39 cellular contexts compared by ENCODE assay signal in the genomic region with DNA sequence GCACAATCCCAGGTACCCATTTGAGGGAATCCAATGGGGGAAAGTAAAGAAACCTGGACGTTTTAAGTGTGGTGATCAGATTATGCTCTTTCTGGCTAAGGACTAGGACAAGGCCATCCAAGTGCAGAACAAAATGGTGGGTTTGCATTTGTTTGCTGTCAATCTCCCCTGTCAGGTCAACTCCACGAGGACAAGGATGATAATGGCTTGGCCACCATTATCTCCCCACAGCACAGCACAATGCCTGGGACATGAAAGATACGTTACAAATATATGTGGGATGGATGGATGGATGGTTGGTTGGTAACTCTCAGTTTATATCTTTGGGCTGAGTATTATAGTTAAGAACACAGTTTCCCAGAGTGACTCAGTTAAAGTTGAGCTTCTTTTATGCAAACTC.
"Had no signal": no experiment of that assay in that cellular context is flagged by ENCODE, and none has a peak within 500 bp of the region (broad histone marks: within the 10 kb centered on the region; RNA-seq: fewer than 3 reads in every experiment).

No MANE protein-coding gene starts in this region.

- H3K36me3 ChIP-seq: adrenal gland, brain microvascular endothelial cell, breast epithelium, cardiac muscle cell had no signal

- FAIRE-seq: astrocyte, bronchial epithelial cell had no signal

- H3K4me3 Mint-ChIP-seq: activated naive CD4-positive, alpha-beta T cell treated with anti-CD3 and anti-CD28 coated beads for 36 hours; activated naive CD4-positive, alpha-beta T cell treated with anti-CD3 and anti-CD28 coated beads, Interleukin-2, amount 10 ng/mL, durations not matched to agents 7 days and 5 days; activated naive CD4-positive, alpha-beta T cell treated with anti-CD3 and anti-CD28 coated beads, Interleukin-2, amount 50 U/mL, for 24 hours; activated naive CD8-positive, alpha-beta T cell; activated naive CD8-positive, alpha-beta T cell treated with anti-CD3 and anti-CD28 coated beads for 36 hours; activated naive CD8-positive, alpha-beta T cell treated with anti-CD3 and anti-CD28 coated beads, Interleukin-2, amount 10 ng/mL, durations not matched to agents 7 days and 5 days; activated naive CD8-positive, alpha-beta T cell treated with anti-CD3 and anti-CD28 coated beads, Interleukin-2, amount 50 U/mL, for 24 hours; activated T-cell treated with anti-CD3 and anti-CD28 coated beads, Interleukin-2, amount 50 U/mL, for 24 hours; activated T-cell treated with anti-CD3 and anti-CD28 coated beads, Interleukin-2, amount 50 U/mL, for 72 hours; activated T-helper 1 cell treated with anti-CD3 and anti-CD28 coated beads, Interleukin-12 subunit alpha, Interleukin-12 subunit beta, Interleukin-2, Interleukin-4 antibody, amounts not matched to agents 30 ng/mL and 10 ng/mL and 1 ng/mL, durations not matched to agents 14 hours and 24 hours and 36 hours; activated T-helper 17 cell treated with anti-CD3 and anti-CD28 coated beads, Interleukin-2, amount 50 U/mL, for 72 hours; brain; central memory CD8-positive, alpha-beta T cell had no signal

- H3K27ac Mint-ChIP-seq: activated naive CD4-positive, alpha-beta T cell treated with anti-CD3 and anti-CD28 coated beads for 36 hours; activated naive CD4-positive, alpha-beta T cell treated with anti-CD3 and anti-CD28 coated beads, Interleukin-2, amount 10 ng/mL, durations not matched to agents 7 days and 5 days; activated naive CD4-positive, alpha-beta T cell treated with anti-CD3 and anti-CD28 coated beads, Interleukin-2, amount 50 U/mL, for 24 hours; activated naive CD4-positive, alpha-beta T cell treated with anti-CD3 and anti-CD28 coated beads, Interleukin-2, amount 50 U/mL, for 72 hours; activated naive CD8-positive, alpha-beta T cell; activated naive CD8-positive, alpha-beta T cell treated with anti-CD3 and anti-CD28 coated beads for 36 hours; activated naive CD8-positive, alpha-beta T cell treated with anti-CD3 and anti-CD28 coated beads, Interleukin-2, amount 10 ng/mL, durations not matched to agents 7 days and 5 days; activated naive CD8-positive, alpha-beta T cell treated with anti-CD3 and anti-CD28 coated beads, Interleukin-2, amount 50 U/mL, for 24 hours; activated T-cell treated with anti-CD3 and anti-CD28 coated beads, Interleukin-2, amount 50 U/mL, for 24 hours; activated T-cell treated with anti-CD3 and anti-CD28 coated beads, Interleukin-2, amount 50 U/mL, for 72 hours; activated T-helper 1 cell treated with anti-CD3 and anti-CD28 coated beads, Interleukin-12 subunit alpha, Interleukin-12 subunit beta, Interleukin-2, Interleukin-4 antibody, amounts not matched to agents 30 ng/mL and 10 ng/mL and 1 ng/mL, durations not matched to agents 14 hours and 24 hours and 36 hours; activated T-helper 17 cell treated with anti-CD3 and anti-CD28 coated beads, Interleukin-2, amount 50 U/mL, for 72 hours; activated T-helper 2 cell treated with anti-CD3 and anti-CD28 coated beads, Interferon-gamma antibody, Interleukin-2, Interleukin-4, amounts not matched to agents 10 μg/mL and 5 μg/mL and 100 μg/mL, durations not matched to agents 14 hours and 24 hours and 36 hours; brain had no signal

- H3K4me1 ChIP-seq: adrenal gland, body of pancreas, breast epithelium had no signal

- H3K27ac ChIP-seq: adrenal gland, body of pancreas, brain microvascular endothelial cell, breast epithelium, cardiac muscle cell had no signal

- H3K27me3 Mint-ChIP-seq: activated naive CD4-positive, alpha-beta T cell treated with anti-CD3 and anti-CD28 coated beads, Interleukin-2, amount 10 ng/mL, durations not matched to agents 7 days and 5 days; activated naive CD8-positive, alpha-beta T cell; activated naive CD8-positive, alpha-beta T cell treated with anti-CD3 and anti-CD28 coated beads, Interleukin-2, amount 50 U/mL, for 24 hours had no signal

- H3K4me1 Mint-ChIP-seq: activated naive CD4-positive, alpha-beta T cell treated with anti-CD3 and anti-CD28 coated beads, Interleukin-2, amount 10 ng/mL, durations not matched to agents 7 days and 5 days; activated naive CD4-positive, alpha-beta T cell treated with anti-CD3 and anti-CD28 coated beads, Interleukin-2, amount 50 U/mL, for 24 hours; activated naive CD8-positive, alpha-beta T cell treated with anti-CD3 and anti-CD28 coated beads for 36 hours; activated naive CD8-positive, alpha-beta T cell treated with anti-CD3 and anti-CD28 coated beads, Interleukin-2, amount 10 ng/mL, durations not matched to agents 7 days and 5 days; activated naive CD8-positive, alpha-beta T cell treated with anti-CD3 and anti-CD28 coated beads, Interleukin-2, amount 50 U/mL, for 24 hours; activated T-helper 17 cell treated with anti-CD3 and anti-CD28 coated beads, Interleukin-2, amount 50 U/mL, for 72 hours; brain; central memory CD8-positive, alpha-beta T cell had no signal

- H3K36me3 Mint-ChIP-seq: activated naive CD4-positive, alpha-beta T cell treated with anti-CD3 and anti-CD28 coated beads, Interleukin-2, amount 10 ng/mL, durations not matched to agents 7 days and 5 days; activated naive CD8-positive, alpha-beta T cell; activated naive CD8-positive, alpha-beta T cell treated with anti-CD3 and anti-CD28 coated beads, Interleukin-2, amount 10 ng/mL, durations not matched to agents 7 days and 5 days; brain had no signal

- H3K9me3 ChIP-seq: body of pancreas had no signal

- H3K4me3 ChIP-seq: adrenal gland, body of pancreas, breast epithelium, cardiac muscle cell had no signal

- DNase-seq: activated effector memory CD4-positive, alpha-beta T cell treated with anti-CD3 and anti-CD28 coated beads, Interleukin-2, amount 50 U/mL, for 16 hours; activated effector memory CD4-positive, alpha-beta T cell treated with Interleukin-2 at 50 U/mL for 16 hours; activated gamma-delta T cell; activated gamma-delta T cell treated with Interleukin-2 at 50 U/mL for 16 hours; activated naive CD4-positive, alpha-beta T cell; activated naive CD4-positive, alpha-beta T cell treated with anti-CD3 and anti-CD28 coated beads for 36 hours; activated naive CD4-positive, alpha-beta T cell treated with anti-CD3 and anti-CD28 coated beads, Interleukin-2, amount 10 ng/mL, durations not matched to agents 7 days and 5 days; activated naive CD4-positive, alpha-beta T cell treated with anti-CD3 and anti-CD28 coated beads, Interleukin-2, amount 50 U/mL, for 16 hours; activated naive CD4-positive, alpha-beta T cell treated with Interleukin-2 at 50 U/mL for 16 hours; activated naive CD8-positive, alpha-beta T cell treated with anti-CD3 and anti-CD28 coated beads for 36 hours; activated naive CD8-positive, alpha-beta T cell treated with anti-CD3 and anti-CD28 coated beads, Interleukin-2, amount 10 ng/mL, durations not matched to agents 7 days and 5 days; activated naive CD8-positive, alpha-beta T cell treated with anti-CD3 and anti-CD28 coated beads, Interleukin-2, amount 50 U/mL, for 24 hours; activated T-cell treated with anti-CD3 and anti-CD28 coated beads for 4 hours; activated T-cell treated with anti-CD3 and anti-CD28 coated beads, Interleukin-2, amount 50 U/mL, for 1 hour; activated T-cell treated with anti-CD3 and anti-CD28 coated beads, Interleukin-2, amount 50 U/mL, for 24 hours; activated T-cell treated with anti-CD3 and anti-CD28 coated beads, Interleukin-2, amount 50 U/mL, for 48 hours; activated T-cell treated with anti-CD3 and anti-CD28 coated beads, Interleukin-2, amount 50 U/mL, for 72 hours; adrenal gland; amniotic stem cell; amygdala; anterior cingulate cortex; aorta; body of pancreas; brain microvascular endothelial cell; caudate nucleus; central memory CD4-positive, alpha-beta T cell; cerebellar nuclear complex had no signal

- H3K27me3 ChIP-seq: adrenal gland, body of pancreas, brain microvascular endothelial cell, breast epithelium, cardiac muscle cell had no signal

- ATAC-seq: activated naive CD4-positive, alpha-beta T cell treated with anti-CD3 and anti-CD28 coated beads, Interleukin-2, amount 50 U/mL, for 72 hours; activated naive CD8-positive, alpha-beta T cell treated with anti-CD3 and anti-CD28 coated beads, Interleukin-2, amount 50 U/mL, for 24 hours; activated T-cell treated with anti-CD3 and anti-CD28 coated beads, Interleukin-2, amount 50 U/mL, for 72 hours; activated T-helper 17 cell treated with anti-CD3 and anti-CD28 coated beads, Interleukin-2, amount 50 U/mL, for 72 hours; body of pancreas had no signal
